ENCODE assay signal across 24 cellular contexts in genomic region chr7:157837561-157837960, GRCh38.
"Had no signal": no experiment of that assay in that cellular context is flagged by ENCODE, and none has a peak within 500 bp of the region (broad histone marks: within the 10 kb centered on the region; RNA-seq: fewer than 3 reads in every experiment).

No MANE protein-coding gene starts in this region.

- H3K27me3 ChIP-seq: colonic mucosa, foreskin keratinocyte, pancreas, tibial nerve had no signal

- H3K27me3 Mint-ChIP-seq: memory B cell; stimulated activated naive B cell treated with anti-CD40 and anti-IgM and Interleukin-4, amounts not matched to agents 10 μg/mL and 1 μg/mL and 100 μg/mL, for 72 hours had no signal

- H3K27ac ChIP-seq: colonic mucosa, esophagus muscularis mucosa, foreskin keratinocyte, gastroesophageal sphincter, heart right ventricle, neutrophil, pancreas, prostate gland, sigmoid colon, thoracic aorta, tibial nerve had no signal

- H3K4me3 Mint-ChIP-seq: memory B cell; natural killer cell; stimulated activated naive B cell treated with anti-CD40 and anti-IgM and Interleukin-4, amounts not matched to agents 10 μg/mL and 1 μg/mL and 100 μg/mL, for 72 hours; stimulated activated naive CD8-positive, alpha-beta T cell treated with anti-CD3 and anti-CD28 coated beads, Interleukin-15, Interleukin-2, amounts not matched to agents 100 ng/mL and 50 ng/mL, for 24 hours had no signal

- H3K4me1 ChIP-seq: colonic mucosa, esophagus muscularis mucosa, foreskin keratinocyte, gastroesophageal sphincter, heart right ventricle, pancreas, prostate gland, sigmoid colon, tibial nerve had no signal

- ATAC-seq: foreskin keratinocyte; gastroesophageal sphincter; heart right ventricle; left colon; pancreas; right cardiac atrium; stimulated activated naive B cell treated with anti-CD40 and anti-IgM and Interleukin-4, amounts not matched to agents 10 μg/mL and 1 μg/mL and 100 μg/mL, for 72 hours had no signal

- H3K36me3 ChIP-seq: colonic mucosa, esophagus muscularis mucosa, gastroesophageal sphincter, heart right ventricle, neutrophil, pancreas, prostate gland, sigmoid colon, thoracic aorta, tibial nerve had no signal

- H3K9me3 Mint-ChIP-seq: natural killer cell; stimulated activated naive CD8-positive, alpha-beta T cell treated with anti-CD3 and anti-CD28 coated beads, Interleukin-15, Interleukin-2, amounts not matched to agents 100 ng/mL and 50 ng/mL, for 24 hours had no signal

- DNase-seq: central memory CD4-positive, alpha-beta T cell; colonic mucosa; dermis blood vessel endothelial cell; effector memory CD4-positive, alpha-beta T cell; foreskin keratinocyte; heart right ventricle; hippocampal formation; kidney glomerular epithelial cell; left colon; natural killer cell; pancreas; right cardiac atrium; sigmoid colon; stimulated activated CD4-positive, alpha-beta T cell treated with anti-CD3 and anti-CD28 coated beads, Interleukin-4, amount 100 ng/mL, for 4 hours; stimulated activated naive B cell treated with anti-CD40 and anti-IgM and Interleukin-4, amounts not matched to agents 10 μg/mL and 1 μg/mL and 100 μg/mL, for 72 hours had no signal

- H3K36me3 Mint-ChIP-seq: memory B cell; natural killer cell; stimulated activated naive B cell treated with anti-CD40 and anti-IgM and Interleukin-4, amounts not matched to agents 10 μg/mL and 1 μg/mL and 100 μg/mL, for 72 hours had no signal

- H3K4me3 ChIP-seq: colonic mucosa, esophagus muscularis mucosa, gastroesophageal sphincter, heart right ventricle, lung, pancreas, prostate gland, sigmoid colon, thoracic aorta, tibial nerve had no signal

- H3K4me1 Mint-ChIP-seq: memory B cell; natural killer cell; stimulated activated naive B cell treated with anti-CD40 and anti-IgM and Interleukin-4, amounts not matched to agents 10 μg/mL and 1 μg/mL and 100 μg/mL, for 72 hours had no signal

- H3K27ac Mint-ChIP-seq: memory B cell; natural killer cell; stimulated activated naive B cell treated with anti-CD40 and anti-IgM and Interleukin-4, amounts not matched to agents 10 μg/mL and 1 μg/mL and 100 μg/mL, for 72 hours; stimulated activated naive CD8-positive, alpha-beta T cell treated with anti-CD3 and anti-CD28 coated beads, Interleukin-15, Interleukin-2, amounts not matched to agents 100 ng/mL and 50 ng/mL, for 24 hours had no signal

- H3K9me3 ChIP-seq: colonic mucosa, esophagus muscularis mucosa, gastroesophageal sphincter, neutrophil, pancreas, prostate gland, sigmoid colon, thoracic aorta, tibial nerve had no signal
